In genomic region chr4:37966044-37966443, GRCh38 we compare ENCODE assay signal across 34 cellular contexts. TPM values are rescaled to one million over a fixed set of nuclear protein-coding genes. Genes with fewer than 3 reads are reported as not detected.
"Had no signal": no experiment of that assay in that cellular context is flagged by ENCODE, and none has a peak within 500 bp of the region (broad histone marks: within the 10 kb centered on the region; RNA-seq: fewer than 3 reads in every experiment).

No MANE protein-coding gene starts in this region.

- H3K27me3 ChIP-seq: ascending aorta, breast epithelium, cardiac muscle cell, colonic mucosa, esophagus squamous epithelium, gastroesophageal sphincter had no signal

- H3K9me3 ChIP-seq: ascending aorta, breast epithelium, colonic mucosa, esophagus squamous epithelium, gastroesophageal sphincter had no signal

- DNase-seq: activated CD4-positive, alpha-beta memory T cell treated with anti-CD3 and anti-CD28 coated beads for 36 hours; activated CD4-positive, alpha-beta T cell treated with anti-CD3 and anti-CD28 coated beads for 36 hours; activated CD4-positive, alpha-beta T cell treated with anti-CD3 and anti-CD28 coated beads, Interleukin-2, amount 10 ng/mL, durations not matched to agents 24 days and 14 days; activated CD4-positive, CD25-positive, alpha-beta regulatory T cell; activated CD4-positive, CD25-positive, alpha-beta regulatory T cell treated with anti-CD3 and anti-CD28 coated beads, Interleukin-2, amount 50 U/mL, for 72 hours; activated CD8-positive, alpha-beta memory T cell treated with anti-CD3 and anti-CD28 coated beads, Interleukin-2, amount 10 ng/mL, durations not matched to agents 7 days and 5 days; activated CD8-positive, alpha-beta memory T cell treated with anti-CD3 and anti-CD28 coated beads, Interleukin-2, amount 50 U/mL, for 48 hours; activated CD8-positive, alpha-beta T cell treated with anti-CD3 and anti-CD28 coated beads, Interleukin-2, amount 10 ng/mL, durations not matched to agents 7 days and 5 days; activated gamma-delta T cell treated with Interleukin-2 at 50 U/mL for 16 hours; activated naive CD4-positive, alpha-beta T cell treated with anti-CD3 and anti-CD28 coated beads, Interleukin-2, amount 50 U/mL, for 16 hours; activated naive CD4-positive, alpha-beta T cell treated with Interleukin-2 at 50 U/mL for 16 hours; activated T-cell treated with anti-CD3 and anti-CD28 coated beads for 4 hours; activated T-cell treated with anti-CD3 and anti-CD28 coated beads, Interleukin-2, amount 50 U/mL, for 24 hours; activated T-cell treated with anti-CD3 and anti-CD28 coated beads, Interleukin-2, amount 50 U/mL, for 72 hours; central memory CD4-positive, alpha-beta T cell; cerebellar nuclear complex; colonic mucosa; effector CD8-positive, alpha-beta T cell; esophagus squamous epithelium; foreskin melanocyte; T-helper 1 cell; T-helper 17 cell had no signal

- H3K27ac Mint-ChIP-seq: activated CD4-positive, alpha-beta memory T cell treated with anti-CD3 and anti-CD28 coated beads for 36 hours; activated CD4-positive, alpha-beta T cell treated with anti-CD3 and anti-CD28 coated beads for 36 hours; activated CD4-positive, alpha-beta T cell treated with anti-CD3 and anti-CD28 coated beads, Interleukin-2, amount 10 ng/mL, durations not matched to agents 24 days and 14 days; activated CD8-positive, alpha-beta memory T cell treated with anti-CD3 and anti-CD28 coated beads, Interleukin-2, amount 10 ng/mL, durations not matched to agents 7 days and 5 days; activated CD8-positive, alpha-beta T cell treated with anti-CD3 and anti-CD28 coated beads, Interleukin-2, amount 10 ng/mL, durations not matched to agents 7 days and 5 days; activated T-cell treated with anti-CD3 and anti-CD28 coated beads, Interleukin-2, amount 50 U/mL, for 24 hours; activated T-cell treated with anti-CD3 and anti-CD28 coated beads, Interleukin-2, amount 50 U/mL, for 72 hours; brain; T-helper 2 cell treated with Interferon-gamma antibody and Interleukin-4, amounts not matched to agents 5 μg/mL and 100 μg/mL, for 36 hours had no signal

- H3K9me3 Mint-ChIP-seq: activated CD4-positive, alpha-beta memory T cell treated with anti-CD3 and anti-CD28 coated beads for 36 hours; activated CD4-positive, alpha-beta T cell treated with anti-CD3 and anti-CD28 coated beads, Interleukin-2, amount 10 ng/mL, durations not matched to agents 24 days and 14 days; activated T-cell treated with anti-CD3 and anti-CD28 coated beads, Interleukin-2, amount 50 U/mL, for 24 hours; T-helper 2 cell treated with Interferon-gamma antibody and Interleukin-4, amounts not matched to agents 5 μg/mL and 100 μg/mL, for 36 hours had no signal

- H3K4me1 ChIP-seq: breast epithelium had no signal

- H3K4me3 ChIP-seq: ascending aorta, breast epithelium, cardiac muscle cell, colonic mucosa, esophagus squamous epithelium, gastroesophageal sphincter had no signal

- H3K36me3 ChIP-seq: ascending aorta, breast epithelium, cardiac muscle cell, colonic mucosa, esophagus squamous epithelium, gastroesophageal sphincter had no signal

- H3K4me3 Mint-ChIP-seq: activated CD4-positive, alpha-beta memory T cell treated with anti-CD3 and anti-CD28 coated beads for 36 hours; activated CD4-positive, alpha-beta T cell treated with anti-CD3 and anti-CD28 coated beads for 36 hours; activated CD4-positive, alpha-beta T cell treated with anti-CD3 and anti-CD28 coated beads, Interleukin-2, amount 10 ng/mL, durations not matched to agents 24 days and 14 days; activated CD8-positive, alpha-beta memory T cell treated with anti-CD3 and anti-CD28 coated beads, Interleukin-2, amount 10 ng/mL, durations not matched to agents 7 days and 5 days; activated CD8-positive, alpha-beta T cell treated with anti-CD3 and anti-CD28 coated beads, Interleukin-2, amount 10 ng/mL, durations not matched to agents 7 days and 5 days; activated naive CD8-positive, alpha-beta T cell; activated T-cell treated with anti-CD3 and anti-CD28 coated beads, Interleukin-2, amount 50 U/mL, for 24 hours; activated T-cell treated with anti-CD3 and anti-CD28 coated beads, Interleukin-2, amount 50 U/mL, for 72 hours; brain; T-helper 17 cell; T-helper 2 cell treated with Interferon-gamma antibody and Interleukin-4, amounts not matched to agents 5 μg/mL and 100 μg/mL, for 36 hours had no signal

- H3K27ac ChIP-seq: breast epithelium, cardiac muscle cell, colonic mucosa, epithelial cell of prostate, esophagus squamous epithelium, gastroesophageal sphincter had no signal

- H3K36me3 Mint-ChIP-seq: activated CD4-positive, alpha-beta memory T cell treated with anti-CD3 and anti-CD28 coated beads for 36 hours had no signal

- ATAC-seq: activated CD4-positive, alpha-beta T cell treated with anti-CD3 and anti-CD28 coated beads for 36 hours; activated CD8-positive, alpha-beta memory T cell treated with anti-CD3 and anti-CD28 coated beads, Interleukin-2, amount 10 ng/mL, durations not matched to agents 7 days and 5 days; activated CD8-positive, alpha-beta T cell treated with anti-CD3 and anti-CD28 coated beads, Interleukin-2, amount 10 ng/mL, durations not matched to agents 7 days and 5 days; activated T-cell treated with anti-CD3 and anti-CD28 coated beads, Interleukin-2, amount 50 U/mL, for 72 hours; gastroesophageal sphincter; T-helper 17 cell had no signal

- H3K27me3 Mint-ChIP-seq: activated CD4-positive, alpha-beta memory T cell treated with anti-CD3 and anti-CD28 coated beads for 36 hours; activated CD4-positive, alpha-beta T cell treated with anti-CD3 and anti-CD28 coated beads for 36 hours; activated CD4-positive, alpha-beta T cell treated with anti-CD3 and anti-CD28 coated beads, Interleukin-2, amount 10 ng/mL, durations not matched to agents 24 days and 14 days; activated CD8-positive, alpha-beta memory T cell treated with anti-CD3 and anti-CD28 coated beads, Interleukin-2, amount 10 ng/mL, durations not matched to agents 7 days and 5 days; activated naive CD8-positive, alpha-beta T cell; activated T-cell treated with anti-CD3 and anti-CD28 coated beads, Interleukin-2, amount 50 U/mL, for 24 hours; brain; T-helper 17 cell had no signal

RNA-seq across cellular contexts. Expression of gene PTTG2, which starts 5.8 kb away (rescaled TPM):
- total RNA-seq: activated CD4-positive, alpha-beta memory T cell treated with anti-CD3 and anti-CD28 coated beads for 36 hours; activated CD4-positive, alpha-beta T cell treated with anti-CD3 and anti-CD28 coated beads for 36 hours; activated T-cell treated with anti-CD3 and anti-CD28 coated beads, Interleukin-2, amount 50 U/mL, for 72 hours; ascending aorta; cardiac muscle cell; dermis microvascular lymphatic vessel endothelial cell; endothelial cell of umbilical vein; fibroblast of lung; glomerular endothelial cell had no signal
- polyA plus RNA-seq: cardiac muscle cell, endothelial cell of umbilical vein, fibroblast of lung had no signal
